19 cellular contexts compared by ENCODE assay signal in genomic region chr9:81472701-81473100, GRCh38.
"Had no signal": no experiment of that assay in that cellular context is flagged by ENCODE, and none has a peak within 500 bp of the region (broad histone marks: within the 10 kb centered on the region; RNA-seq: fewer than 3 reads in every experiment).

No MANE protein-coding gene starts in this region.

- H3K36me3 ChIP-seq: pancreas, sigmoid colon, thyroid gland had no signal

- H3K27me3 ChIP-seq: body of pancreas, pancreas, sigmoid colon, thyroid gland had no signal

- H3K4me3 Mint-ChIP-seq: activated CD4-positive, alpha-beta memory T cell treated with anti-CD3 and anti-CD28 coated beads for 36 hours; activated naive CD8-positive, alpha-beta T cell treated with anti-CD3 and anti-CD28 coated beads for 36 hours; memory B cell; naive thymus-derived CD4-positive, alpha-beta T cell; WTC11 had no signal

- DNase-seq: activated CD4-positive, alpha-beta memory T cell treated with anti-CD3 and anti-CD28 coated beads for 36 hours; activated CD4-positive, alpha-beta T cell treated with anti-CD3 and anti-CD28 coated beads for 4 hours; activated naive CD4-positive, alpha-beta T cell; activated naive CD8-positive, alpha-beta T cell treated with anti-CD3 and anti-CD28 coated beads for 36 hours; amniotic stem cell; central memory CD4-positive, alpha-beta T cell; foreskin melanocyte; kidney; left ventricle myocardium superior; naive thymus-derived CD4-positive, alpha-beta T cell; pancreas; sigmoid colon; stimulated activated naive CD4-positive, alpha-beta T cell; thyroid gland had no signal

- ATAC-seq: body of pancreas; left ventricle myocardium superior; naive thymus-derived CD4-positive, alpha-beta T cell; pancreas; WTC11 had no signal

- H3K4me1 ChIP-seq: body of pancreas, pancreas, sigmoid colon, thyroid gland had no signal

- H3K4me1 Mint-ChIP-seq: activated naive CD8-positive, alpha-beta T cell treated with anti-CD3 and anti-CD28 coated beads for 36 hours; memory B cell; naive thymus-derived CD4-positive, alpha-beta T cell had no signal

- H3K27ac Mint-ChIP-seq: activated CD4-positive, alpha-beta memory T cell treated with anti-CD3 and anti-CD28 coated beads for 36 hours; activated naive CD8-positive, alpha-beta T cell treated with anti-CD3 and anti-CD28 coated beads for 36 hours; memory B cell; naive thymus-derived CD4-positive, alpha-beta T cell; WTC11 had no signal

- FAIRE-seq: colon, kidney, pancreas, TTC549 had no signal

- H3K36me3 Mint-ChIP-seq: activated CD4-positive, alpha-beta memory T cell treated with anti-CD3 and anti-CD28 coated beads for 36 hours; activated naive CD8-positive, alpha-beta T cell treated with anti-CD3 and anti-CD28 coated beads for 36 hours; memory B cell; naive thymus-derived CD4-positive, alpha-beta T cell; WTC11 had no signal

- H3K9me3 ChIP-seq: body of pancreas, pancreas, sigmoid colon, thyroid gland had no signal

- H3K4me3 ChIP-seq: body of pancreas, pancreas, sigmoid colon, thyroid gland had no signal

- H3K27ac ChIP-seq: body of pancreas, pancreas, sigmoid colon, thyroid gland had no signal

- H3K9me3 Mint-ChIP-seq: activated CD4-positive, alpha-beta memory T cell treated with anti-CD3 and anti-CD28 coated beads for 36 hours; activated naive CD8-positive, alpha-beta T cell treated with anti-CD3 and anti-CD28 coated beads for 36 hours; memory B cell; WTC11 had no signal

- H3K27me3 Mint-ChIP-seq: activated CD4-positive, alpha-beta memory T cell treated with anti-CD3 and anti-CD28 coated beads for 36 hours had no signal
